8 cellular contexts compared by ENCODE assay signal in genomic region chr4:152735302-152735917, GRCh38. TPM values are rescaled to one million over a fixed set of nuclear protein-coding genes. Genes with fewer than 3 reads are reported as not detected.
DNase-seq lines count a peak whose midpoint lies in the region; ATAC-seq and TF ChIP-seq lines count a peak whose summit lies in the region.

No MANE protein-coding gene starts in this region.

- no peak for TF ChIP-seq POLR2A in body of pancreas (IDR thresholded peaks at IDR 0.05)
- no peak for TF ChIP-seq POLR2A in right lobe of liver (IDR thresholded peaks at IDR 0.05)
- TF ChIP-seq POLR2A in lower leg skin (IDR thresholded peaks at IDR 0.05) = no peak

- intact Hi-C loops in Right ventricle myocardium superior (cut with DNase I) (loop anchor here (5.0 to 10.0 kb wide), 2 partner anchors 91 to 233 kb away; no protein-coding TSS in a partner anchor), body of pancreas (cut with DNase I) (no loop called here), right lobe of liver (cut with DNase I) (no loop called here), lower leg skin (cut with DNase I; ENCODE audit: low total_unique reads) (loop anchor here (10.0 kb wide), 1 partner anchor 231 kb away; no protein-coding TSS in a partner anchor)

- ATAC-seq in Right ventricle myocardium superior (ENCODE audit: poor library complexity) = peak; percentile 56
- ATAC-seq in body of pancreas = no peak
- ATAC-seq in right lobe of liver = peak; percentile 63 to 68 (median 66)
- no peak for ATAC-seq in GM21390 (IDR thresholded peaks at IDR 0.05; ENCODE audit: unreplicated experiment)
- ATAC-seq in HG03159 (IDR thresholded peaks at IDR 0.05; ENCODE audit: unreplicated experiment) = no peak

- H3K27ac ChIP-seq in right atrium auricular region = no peak overlapping the region
- no peak overlapping the region for H3K27ac ChIP-seq in body of pancreas
- no peak overlapping the region for H3K27ac ChIP-seq in right lobe of liver

- H3K9me3 ChIP-seq in right atrium auricular region (no peaks in the 10 kb centered on the region), body of pancreas (no peaks in the 10 kb centered on the region), right lobe of liver (no peaks in the 10 kb centered on the region)

- H3K4me3 ChIP-seq in right atrium auricular region (no peak overlapping the region), body of pancreas (no peak overlapping the region), right lobe of liver (no peak overlapping the region), lower leg skin (ENCODE audit: low read depth, poor library complexity, severe bottlenecking) (no peak overlapping the region)

- H3K27me3 ChIP-seq in right atrium auricular region (no peaks in the 10 kb centered on the region), body of pancreas (no peaks in the 10 kb centered on the region), right lobe of liver (no peaks in the 10 kb centered on the region)

- DNase-seq in Right ventricle myocardium superior = no peak
- DNase-seq in right atrium auricular region (ENCODE audit: low spot score) = no peak
- DNase-seq in NCI-H1417 (lab: John Stamatoyannopoulos, UW) = peak in 2 of 3 experiments; percentile 12 to 62
- DNase-seq in body of pancreas = no peak
- DNase-seq in right lobe of liver = no peak
- no peak for DNase-seq in lower leg skin (ENCODE audit: low spot score in 2 of 2)

- H3K36me3 ChIP-seq in right atrium auricular region (no peaks in the 10 kb centered on the region), body of pancreas (replicated peaks in 1 of 2; ENCODE audit: insufficient read depth in 1 of 2, low read depth in 2 of 2) (no peaks in the 10 kb centered on the region), right lobe of liver (no peaks in the 10 kb centered on the region)

- 4 to 14% methylated on average over 2 of the region's 2 CpGs for WGBS in body of pancreas, 2 donors
- 2% methylated on average over 2 of the region's 2 CpGs for WGBS in right lobe of liver (ENCODE audit: insufficient coverage, low coverage, low lambda C conversion rate, missing lambda C conversion rate)
- WGBS in lower leg skin, 2 donors = 5 to 12% methylated on average over 2 of the region's 2 CpGs

- H3K4me1 ChIP-seq in right atrium auricular region (no peaks in the 10 kb centered on the region), body of pancreas (peaks cover 10% of the 10 kb centered on the region), right lobe of liver (no peaks in the 10 kb centered on the region)

- TF ChIP-seq CTCF in right atrium auricular region (IDR thresholded peaks at IDR 0.05) (peak in 1 of 2 donors; percentile 72), body of pancreas (IDR thresholded peaks at IDR 0.05) (peak in 6 of 7 experiments; percentile 36 to 58 (median 48)), right lobe of liver (IDR thresholded peaks at IDR 0.05) (peak; percentile 59 to 64 (median 64)), lower leg skin (IDR thresholded peaks at IDR 0.05) (no peak)

RNA-seq across cellular contexts. Expression of gene TIGD4, which starts 44.1 kb away (rescaled TPM):
- total RNA-seq in Right ventricle myocardium superior (0.13 TPM), right atrium auricular region (under 1 TPM in 1 of 2 donors, not detected in 1; 0.28 TPM), body of pancreas (1 to 10 TPM in 1 of 2 donors, under 1 TPM in 1; 0.78 to 3.0 TPM), right lobe of liver (under 1 TPM in 4 of 6 experiments, not detected in 2; 0.11 to 0.37 (median 0.18) TPM), lower leg skin (under 1 TPM in 3 of 4 donors, not detected in 1; 0.10 to 0.36 (median 0.27) TPM)

RNA-seq across cellular contexts. Expression of gene ARFIP1, which starts 44.3 kb away (rescaled TPM):
- 10.9 TPM for total RNA-seq in Right ventricle myocardium superior
- total RNA-seq in right atrium auricular region = 10 to 100 TPM; 10.9 to 12.4 TPM
- 10 to 100 TPM; 13.8 to 17.4 TPM for total RNA-seq in body of pancreas
- 10 to 100 TPM in 5 of 6 experiments, 1 to 10 TPM in 1; 9.1 to 19.9 (median 14.1) TPM for total RNA-seq in right lobe of liver
- 10 to 100 TPM; 21.3 to 36.1 (median 33.2) TPM for total RNA-seq in lower leg skin

RNA-seq across cellular contexts. Expression of gene TMEM154, which starts 55.6 kb away (rescaled TPM):
- total RNA-seq in Right ventricle myocardium superior (1.9 TPM), right atrium auricular region (1 to 10 TPM; 1.4 to 2.0 TPM), body of pancreas (under 1 TPM; under 0.01 to 0.52 TPM), right lobe of liver (1 to 10 TPM in 5 of 6 experiments, under 1 TPM in 1; 0.64 to 6.7 (median 2.9) TPM), lower leg skin (100 to 1,000 TPM in 2 of 4 donors, 10 to 100 TPM in 2; 73.1 to 139 (median 97.5) TPM)

Comparison
In these comparisons a context has a peak if more than half of its experiments do, and no peak if none do; other contexts are left out.
1. ATAC-seq: peak in Right ventricle myocardium superior (single experiment) and right lobe of liver (4 of 4); none in body of pancreas (single experiment), GM21390 (single experiment) and HG03159 (single experiment).
2. DNase-seq: peak in NCI-H1417 (2 of 3); none in Right ventricle myocardium superior (single experiment), right atrium auricular region (single experiment), body of pancreas (0 of 4), right lobe of liver (0 of 3) and lower leg skin (0 of 2).
3. CTCF ChIP-seq: peak in body of pancreas (6 of 7) and right lobe of liver (4 of 4); none in lower leg skin (0 of 3).
4. RNA of gene TMEM154, which starts 55.6 kb away (total RNA-seq): 73.1 to 139 TPM in lower leg skin; 0.64 to 6.7 TPM in right lobe of liver, 1.4 to 2.0 TPM in right atrium auricular region, 1.9 TPM in Right ventricle myocardium superior (single experiment) and under 0.01 to 0.52 TPM in body of pancreas; every median in the first group is over 4 times any median in the second.
5. intact Hi-C loops: an anchor here in Right ventricle myocardium superior (5.0 to 10.0 kb wide) and lower leg skin (10.0 kb wide); none called in body of pancreas and right lobe of liver.